ENCODE assay signal across 15 cellular contexts in the genomic region with DNA sequence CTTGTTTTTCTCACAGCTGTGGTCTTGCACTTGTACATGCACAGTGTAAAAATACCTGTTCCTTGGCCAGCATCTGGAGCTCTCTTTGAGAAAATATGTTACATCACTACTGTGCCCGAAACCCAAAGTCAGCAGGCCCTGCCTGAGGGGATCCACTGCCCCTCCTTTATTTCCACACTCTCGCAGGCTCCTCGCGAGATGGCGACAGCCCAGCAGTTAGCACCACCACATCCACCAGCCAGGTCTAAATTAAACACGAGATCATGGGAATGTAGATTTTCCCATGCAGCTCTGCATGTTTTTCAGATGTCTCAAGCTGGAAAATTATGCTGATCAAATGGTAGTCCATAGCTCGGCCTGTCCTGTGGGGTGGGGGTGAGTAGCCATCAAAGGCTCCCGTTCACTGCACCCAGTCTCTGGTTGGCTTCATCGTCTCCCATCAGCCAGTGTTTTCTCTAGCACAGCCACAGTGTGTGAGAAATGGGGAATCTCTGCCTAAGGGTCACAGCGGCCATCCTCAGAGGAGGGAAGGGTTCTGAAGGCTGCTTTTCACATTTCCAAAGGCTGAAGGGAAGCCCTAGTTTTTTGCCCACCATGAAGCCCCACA. TPM values are rescaled to one million over a fixed set of nuclear protein-coding genes. Genes with fewer than 3 reads are reported as not detected.
DNase-seq lines count a peak whose midpoint lies in the region; TF ChIP-seq lines count a peak whose summit lies in the region.
"Had no signal": no experiment of that assay in that cellular context is flagged by ENCODE, and none has a peak within 500 bp of the region (broad histone marks: within the 10 kb centered on the region; RNA-seq: fewer than 3 reads in every experiment).

No MANE protein-coding gene starts in this region.

- peak overlapping the region in 1 of 2 donors; percentile 16 for H3K4me3 ChIP-seq in ascending aorta
- H3K4me3 ChIP-seq in esophagus squamous epithelium, result no peak overlapping the region
- H3K4me3 ChIP-seq in uterus, result no peak overlapping the region
- H3K4me3 ChIP-seq: body of pancreas, thoracic aorta had no signal

- H3K36me3 ChIP-seq in ascending aorta, result peaks cover 0 to 3% of the 10 kb centered on the region in 2 donors
- H3K36me3 ChIP-seq in esophagus squamous epithelium, result peaks cover 0 to 31% (median 8%) of the 10 kb centered on the region in 3 donors
- H3K36me3 ChIP-seq in uterus, result no peaks in the 10 kb centered on the region
- H3K36me3 ChIP-seq: thoracic aorta had no signal

- peaks cover 23% of the 10 kb centered on the region for H3K36me3 Mint-ChIP-seq in nephron progenitor cell (ENCODE audit: low read depth)
- no peaks in the 10 kb centered on the region for H3K36me3 Mint-ChIP-seq in activated T-cell treated with anti-CD3 and anti-CD28 coated beads, Interleukin-2, amount 50 U/mL, for 24 hours (ENCODE audit: low read depth)
- H3K36me3 Mint-ChIP-seq: activated naive CD4-positive, alpha-beta T cell treated with anti-CD3 and anti-CD28 coated beads, Interleukin-2, amount 10 ng/mL, durations not matched to agents 7 days and 5 days had no signal

- H3K4me1 ChIP-seq in ascending aorta (peaks cover 14 to 47% of the 10 kb centered on the region in 2 donors), esophagus squamous epithelium (peaks cover 24 to 84% (median 60%) of the 10 kb centered on the region in 3 donors), uterus (peaks cover 6 to 36% of the 10 kb centered on the region in 2 donors)
- H3K4me1 ChIP-seq: foreskin keratinocyte had no signal

- intact Hi-C loops in ascending aorta (cut with DNase I), result no loop called here
- intact Hi-C loops in esophagus squamous epithelium (cut with DNase I), result no loop called here
- intact Hi-C loops in uterus (cut with DNase I; ENCODE audit: low total_unique reads), result no loop called here

- no peak for TF ChIP-seq CTCF in ascending aorta (IDR thresholded peaks at IDR 0.05)
- TF ChIP-seq CTCF in esophagus squamous epithelium (IDR thresholded peaks at IDR 0.05), result no peak
- no peak for TF ChIP-seq CTCF in nephron progenitor cell (IDR thresholded peaks at IDR 0.05)
- TF ChIP-seq CTCF in uterus (IDR thresholded peaks at IDR 0.05), result no peak

- DNase-seq in ascending aorta (ENCODE audit: low spot score in 2 of 2) (no peak), esophagus squamous epithelium (lab: John Stamatoyannopoulos, UW) (no peak), nephron progenitor cell (no peak), uterus (peak in 1 of 2 donors; percentile 42), SKM-1 treated with dmso at 0.1 percent for 144 hours (lab: John Stamatoyannopoulos, UW; ENCODE audit: unreplicated experiment) (no peak), NCI-H1694 (lab: John Stamatoyannopoulos, UW) (no peak)
- DNase-seq in activated T-cell treated with anti-CD3 and anti-CD28 coated beads, Interleukin-2, amount 50 U/mL, for 24 hours, result no peak
- DNase-seq: activated CD4-positive, alpha-beta T cell treated with anti-CD3 and anti-CD28 coated beads, Interleukin-2, amount 10 ng/mL, durations not matched to agents 7 days and 5 days; activated naive CD4-positive, alpha-beta T cell treated with anti-CD3 and anti-CD28 coated beads, Interleukin-2, amount 10 ng/mL, durations not matched to agents 7 days and 5 days; body of pancreas; effector CD8-positive, alpha-beta T cell; foreskin keratinocyte; Kasumi-1; small intestine had no signal

- no peak overlapping the region for H3K4me3 Mint-ChIP-seq in nephron progenitor cell
- no peak overlapping the region for H3K4me3 Mint-ChIP-seq in activated T-cell treated with anti-CD3 and anti-CD28 coated beads, Interleukin-2, amount 50 U/mL, for 24 hours
- H3K4me3 Mint-ChIP-seq: activated CD4-positive, alpha-beta T cell treated with anti-CD3 and anti-CD28 coated beads, Interleukin-2, amount 10 ng/mL, durations not matched to agents 7 days and 5 days; activated naive CD4-positive, alpha-beta T cell treated with anti-CD3 and anti-CD28 coated beads, Interleukin-2, amount 10 ng/mL, durations not matched to agents 7 days and 5 days had no signal

- H3K9me3 ChIP-seq in ascending aorta, result no peaks in the 10 kb centered on the region
- no peaks in the 10 kb centered on the region for H3K9me3 ChIP-seq in esophagus squamous epithelium
- H3K9me3 ChIP-seq in uterus, result no peaks in the 10 kb centered on the region
- H3K9me3 ChIP-seq: body of pancreas, thoracic aorta had no signal

- H3K9me3 Mint-ChIP-seq in nephron progenitor cell, result no peaks in the 10 kb centered on the region
- H3K9me3 Mint-ChIP-seq in activated T-cell treated with anti-CD3 and anti-CD28 coated beads, Interleukin-2, amount 50 U/mL, for 24 hours, result no peaks in the 10 kb centered on the region
- H3K9me3 Mint-ChIP-seq: activated CD4-positive, alpha-beta T cell treated with anti-CD3 and anti-CD28 coated beads, Interleukin-2, amount 10 ng/mL, durations not matched to agents 7 days and 5 days; activated naive CD4-positive, alpha-beta T cell treated with anti-CD3 and anti-CD28 coated beads, Interleukin-2, amount 10 ng/mL, durations not matched to agents 7 days and 5 days had no signal

- 61 to 85% methylated on average over 5 to 6 of the region's 10 CpGs for WGBS in esophagus squamous epithelium, 2 donors

- no peaks in the 10 kb centered on the region for H3K27me3 Mint-ChIP-seq in nephron progenitor cell (ENCODE audit: low read depth, poor library complexity)
- H3K27me3 Mint-ChIP-seq in activated T-cell treated with anti-CD3 and anti-CD28 coated beads, Interleukin-2, amount 50 U/mL, for 24 hours, result peaks cover 11% of the 10 kb centered on the region

- peak overlapping the region; percentile 66 for H3K27ac Mint-ChIP-seq in nephron progenitor cell
- H3K27ac Mint-ChIP-seq in activated T-cell treated with anti-CD3 and anti-CD28 coated beads, Interleukin-2, amount 50 U/mL, for 24 hours, result no peak overlapping the region
- H3K27ac Mint-ChIP-seq: activated CD4-positive, alpha-beta T cell treated with anti-CD3 and anti-CD28 coated beads, Interleukin-2, amount 10 ng/mL, durations not matched to agents 7 days and 5 days; activated naive CD4-positive, alpha-beta T cell treated with anti-CD3 and anti-CD28 coated beads, Interleukin-2, amount 10 ng/mL, durations not matched to agents 7 days and 5 days had no signal

- H3K27ac ChIP-seq in ascending aorta, result peak overlapping the region; percentile 39 to 70
- H3K27ac ChIP-seq in esophagus squamous epithelium, result peak overlapping the region in 3 of 4 donors; percentile 33 to 72 (median 71)
- H3K27ac ChIP-seq in uterus, result peak overlapping the region; percentile 23 to 88
- H3K27ac ChIP-seq: body of pancreas, foreskin keratinocyte had no signal

- TF ChIP-seq POLR2A in esophagus squamous epithelium (IDR thresholded peaks at IDR 0.05), result no peak
- TF ChIP-seq POLR2A in uterus (IDR thresholded peaks at IDR 0.05), result no peak

- H3K4me1 Mint-ChIP-seq in nephron progenitor cell, result peaks cover 47% of the 10 kb centered on the region
- peaks cover 5% of the 10 kb centered on the region for H3K4me1 Mint-ChIP-seq in activated T-cell treated with anti-CD3 and anti-CD28 coated beads, Interleukin-2, amount 50 U/mL, for 24 hours (ENCODE audit: low read depth)
- H3K4me1 Mint-ChIP-seq: activated CD4-positive, alpha-beta T cell treated with anti-CD3 and anti-CD28 coated beads, Interleukin-2, amount 10 ng/mL, durations not matched to agents 7 days and 5 days; activated naive CD4-positive, alpha-beta T cell treated with anti-CD3 and anti-CD28 coated beads, Interleukin-2, amount 10 ng/mL, durations not matched to agents 7 days and 5 days had no signal

- no peaks in the 10 kb centered on the region for H3K27me3 ChIP-seq in ascending aorta
- H3K27me3 ChIP-seq in esophagus squamous epithelium, result no peaks in the 10 kb centered on the region
- H3K27me3 ChIP-seq in uterus, result no peaks in the 10 kb centered on the region
- H3K27me3 ChIP-seq: body of pancreas, foreskin keratinocyte had no signal

RNA-seq across cellular contexts. Expression of a gene that starts 34.7 kb away (rescaled TPM):
- total RNA-seq in ascending aorta, result 51.0 TPM
- total RNA-seq in esophagus squamous epithelium, result 10 to 100 TPM; 24.2 to 61.4 (median 56.1) TPM
- 100 to 1,000 TPM in 2 of 4 donors, 10 to 100 TPM in 2; 25.6 to 145 (median 84.1) TPM for total RNA-seq in uterus
